In the genomic region with DNA sequence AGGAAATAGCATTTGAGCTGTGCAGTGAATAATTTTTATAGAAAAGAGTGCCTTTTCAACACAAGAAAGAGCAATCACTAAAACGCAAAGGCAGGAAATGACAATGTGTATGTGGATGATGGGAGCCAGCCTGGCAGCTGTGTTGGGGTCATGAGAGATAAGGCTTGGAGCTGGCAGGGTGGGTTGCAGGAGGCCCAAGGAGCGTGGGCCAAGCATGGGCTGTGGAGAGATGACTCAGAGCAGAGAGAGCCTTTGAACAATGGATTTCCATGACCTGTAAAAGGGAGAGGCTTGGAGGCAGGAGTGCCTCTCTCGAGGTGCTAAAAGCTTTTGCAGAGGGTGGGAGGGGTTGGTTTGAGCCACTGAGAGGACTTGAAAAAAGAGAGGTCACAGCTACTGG, we compare ENCODE assay signal across 19 cellular contexts. TPM values are rescaled to one million over a fixed set of nuclear protein-coding genes. Genes with fewer than 3 reads are reported as not detected.
DNase-seq lines count a peak whose midpoint lies in the region; ATAC-seq and TF ChIP-seq lines count a peak whose summit lies in the region.
"Had no signal": no experiment of that assay in that cellular context is flagged by ENCODE, and none has a peak within 500 bp of the region (broad histone marks: within the 10 kb centered on the region; RNA-seq: fewer than 3 reads in every experiment).

No MANE protein-coding gene starts in this region.

- H3K36me3 ChIP-seq in RWPE2 (ENCODE audit: low read depth) (no peaks in the 10 kb centered on the region), esophagus squamous epithelium (no peaks in the 10 kb centered on the region)
- H3K36me3 ChIP-seq: BLaER1, brain microvascular endothelial cell, transverse colon had no signal

- no peaks in the 10 kb centered on the region for H3K27me3 ChIP-seq in RWPE2 (ENCODE audit: insufficient read depth, poor library complexity, severe bottlenecking)
- H3K27me3 ChIP-seq in esophagus squamous epithelium = no peaks in the 10 kb centered on the region
- H3K27me3 ChIP-seq: BLaER1, brain microvascular endothelial cell, transverse colon had no signal

- WGBS in esophagus squamous epithelium, 2 donors = 27 to 30% methylated on average over 3 of the region's 3 CpGs

- TF ChIP-seq CTCF in RWPE2 (IDR thresholded peaks at IDR 0.05; ENCODE audit: poor library complexity, severe bottlenecking) (no peak), epithelial cell of esophagus (IDR thresholded peaks at IDR 0.05; ENCODE audit: insufficient read depth, low read depth, low read length, missing control alignments) (no peak), esophagus squamous epithelium (IDR thresholded peaks at IDR 0.05) (no peak)

- H3K9me3 ChIP-seq in RWPE2 (ENCODE audit: severe bottlenecking) (no peaks in the 10 kb centered on the region), esophagus squamous epithelium (no peaks in the 10 kb centered on the region)
- H3K9me3 ChIP-seq: BLaER1, transverse colon had no signal

- intact Hi-C loops in esophagus squamous epithelium (cut with DNase I) = loop anchor here (5.0 kb wide), 2 partner anchors 197 to 423 kb away; no protein-coding TSS in a partner anchor

- H3K4me3 ChIP-seq in RWPE2 (ENCODE audit: severe bottlenecking) (no peak overlapping the region), epithelial cell of esophagus (ENCODE audit: low read length) (no peak overlapping the region), esophagus squamous epithelium (no peak overlapping the region)
- H3K4me3 ChIP-seq: BLaER1, transverse colon had no signal

- peak; percentile 33 for DNase-seq in HPDE6-E6E7 (ENCODE audit: extremely low spot score)
- DNase-seq in RWPE2 (ENCODE audit: low spot score) = no peak
- DNase-seq in epithelial cell of esophagus (ENCODE audit: low read depth) = peak; percentile 37
- DNase-seq in renal cortical epithelial cell (ENCODE audit: low read depth) = peak; percentile 33
- no peak for DNase-seq in esophagus squamous epithelium (lab: John Stamatoyannopoulos, UW)
- DNase-seq: activated naive CD4-positive, alpha-beta T cell treated with Interleukin-2 at 50 U/mL for 16 hours; brain microvascular endothelial cell; DMS153; HFFc6; IMR-90; left colon; MV-4-11; T-cell; transverse colon had no signal

- H3K27ac ChIP-seq in RWPE2 (ENCODE audit: poor library complexity, severe bottlenecking) (no peak overlapping the region), esophagus squamous epithelium (no peak overlapping the region)
- H3K27ac ChIP-seq: BLaER1, brain microvascular endothelial cell, RWPE1, transverse colon had no signal

- ATAC-seq in RWPE2 (ENCODE audit: low read depth) (peak; percentile 41; the same call in 1 of the 3 replicates), GM21576 (IDR thresholded peaks at IDR 0.05; ENCODE audit: unreplicated experiment) (no peak), GM21447 (IDR thresholded peaks at IDR 0.05; ENCODE audit: unreplicated experiment) (no peak)
- ATAC-seq: left colon; stimulated activated memory B cell treated with anti-CD40 and anti-IgM and Interleukin-4, amounts not matched to agents 10 μg/mL and 1 μg/mL and 100 μg/mL, for 72 hours had no signal

- H3K4me1 ChIP-seq in RWPE2 (ENCODE audit: insufficient read depth, poor library complexity, severe bottlenecking) = no peaks in the 10 kb centered on the region
- peaks cover 0 to 14% (median 0%) of the 10 kb centered on the region in 3 donors for H3K4me1 ChIP-seq in esophagus squamous epithelium

- no peak for TF ChIP-seq POLR2A in esophagus squamous epithelium (IDR thresholded peaks at IDR 0.05)

RNA-seq across cellular contexts. Expression of a gene that starts 6.6 kb away (rescaled TPM):
- 18.2 and 18.4 TPM in 2 replicates for total RNA-seq in renal cortical epithelial cell
- 10 to 100 TPM in 3 of 4 donors, 1 to 10 TPM in 1; 8.2 to 13.5 (median 12.6) TPM for total RNA-seq in esophagus squamous epithelium

Comparison
In these comparisons a context has a peak if more than half of its experiments do, and no peak if none do; other contexts are left out.
1. DNase-seq: peak in HPDE6-E6E7 (single experiment), epithelial cell of esophagus (single experiment) and renal cortical epithelial cell (single experiment); none in RWPE2 (single experiment) and esophagus squamous epithelium (single experiment).